Comparison of ENCODE assay signal across 3 cellular contexts in genomic region chr10:95176101-95176500, GRCh38.
TF ChIP-seq lines count a peak whose summit lies in the region.

No MANE protein-coding gene starts in this region.

TF ChIP-seq in GM23338, 12 proteins besides CTCF, POLR2A, EP300 and RAD21:
- TF ChIP-seq NANOG (IDR thresholded peaks at IDR 0.05; ENCODE audit: borderline replicate concordance) (no peak), ETS1 (IDR thresholded peaks at IDR 0.05) (no peak), POLR2AphosphoS5 (IDR thresholded peaks at IDR 0.05; ENCODE audit: low read depth) (no peak), JUNB (IDR thresholded peaks at IDR 0.05; ENCODE audit: unreplicated experiment) (no peak), STAT1 (IDR thresholded peaks at IDR 0.05; ENCODE audit: unreplicated experiment) (no peak), ZNF331 (CRISPR knock-in tag; IDR thresholded peaks at IDR 0.05; ENCODE audit: low read depth) (no peak)
TF ChIP-seq in GM23338: peak in this region for 0.

TF ChIP-seq in H1, 55 proteins besides CTCF, POLR2A, EP300 and RAD21 (continues in another document):
- TF ChIP-seq FOSL1 (IDR thresholded peaks at IDR 0.05; ENCODE audit: insufficient read depth, low read depth, low read length) (no peak), SP2 (IDR thresholded peaks at IDR 0.05; ENCODE audit: low read length) (no peak), ASH2L (IDR thresholded peaks at IDR 0.05; ENCODE audit: low read length) (no peak), CHD1 (IDR thresholded peaks at IDR 0.05; ENCODE audit: low read depth, low read length) (no peak), YY1 (IDR thresholded peaks at IDR 0.05; ENCODE audit: low read depth, low read length) (no peak), POU5F1 (IDR thresholded peaks at IDR 0.05; ENCODE audit: low read depth, low read length) (no peak), JUN (IDR thresholded peaks at IDR 0.05; ENCODE audit: low read depth, low read length) (no peak), TAF7 (optimal IDR thresholded peaks at IDR 0.05; ENCODE audit: borderline replicate concordance, low read depth, low read length) (no peak), BACH1 (IDR thresholded peaks at IDR 0.05; ENCODE audit: low read length) (no peak), RFX5 (IDR thresholded peaks at IDR 0.05; ENCODE audit: borderline replicate concordance, low read depth, low read length) (no peak), USF2 (IDR thresholded peaks at IDR 0.05; ENCODE audit: low read length) (no peak), SIX5 (IDR thresholded peaks at IDR 0.05; ENCODE audit: low read depth, low read length) (no peak), GTF2F1 (IDR thresholded peaks at IDR 0.05; ENCODE audit: borderline replicate concordance, low read depth, low read length) (no peak), PHF8 (conservative IDR thresholded peaks at IDR 0.05; ENCODE audit: low read depth, low read length) (no peak), CHD7 (IDR thresholded peaks at IDR 0.05; ENCODE audit: insufficient replicate concordance, low read length) (no peak), SIRT6 (IDR thresholded peaks at IDR 0.05; ENCODE audit: low read length) (no peak), RXRA (IDR thresholded peaks at IDR 0.05; ENCODE audit: insufficient read depth, low read depth, low read length) (no peak), RBBP5 (IDR thresholded peaks at IDR 0.05; ENCODE audit: borderline replicate concordance, low read depth, low read length) (no peak)

TF ChIP-seq in liver, 16 proteins besides CTCF, POLR2A, EP300 and RAD21:
- TF ChIP-seq JUND (IDR thresholded peaks at IDR 0.05), result no peak
- no peak for TF ChIP-seq ZBTB33 (IDR thresholded peaks at IDR 0.05)
- TF ChIP-seq REST (IDR thresholded peaks at IDR 0.05), result no peak
- TF ChIP-seq ATF3 (IDR thresholded peaks at IDR 0.05), result no peak
- TF ChIP-seq HNF4A (conservative IDR thresholded peaks at IDR 0.05), result no peak
- no peak for TF ChIP-seq HNF4G (IDR thresholded peaks at IDR 0.05)
- no peak for TF ChIP-seq TAF1 (conservative IDR thresholded peaks at IDR 0.05)
- no peak for TF ChIP-seq RXRA (IDR thresholded peaks at IDR 0.05)
- no peak for TF ChIP-seq YY1 (IDR thresholded peaks at IDR 0.05)
- no peak for TF ChIP-seq MAX (IDR thresholded peaks at IDR 0.05)
- TF ChIP-seq FOXA1 (IDR thresholded peaks at IDR 0.05), result no peak
- TF ChIP-seq EGR1 (IDR thresholded peaks at IDR 0.05; ENCODE audit: low read depth in 2 of 2), result no peak
- no peak for TF ChIP-seq FOXA2 (IDR thresholded peaks at IDR 0.05)
- no peak for TF ChIP-seq SP1 (IDR thresholded peaks at IDR 0.05)
- no peak for TF ChIP-seq GABPA (IDR thresholded peaks at IDR 0.05 in 1 of 2, conservative IDR thresholded peaks at IDR 0.05 in 1 of 2)
- no peak for TF ChIP-seq NR2F2 (IDR thresholded peaks at IDR 0.05)
